In genomic region chr3:129628169-129628522, GRCh38 we compare ENCODE assay signal across 1 cellular context.
TF ChIP-seq lines count a peak whose summit lies in the region.

No MANE protein-coding gene starts in this region.

TF ChIP-seq in SK-N-SH, 30 proteins besides CTCF, POLR2A, EP300 and RAD21 (continued from another document):
- no peak for TF ChIP-seq ZBTB33 (IDR thresholded peaks at IDR 0.05; ENCODE audit: borderline replicate concordance, low read depth)
- no peak for TF ChIP-seq RCOR1 (IDR thresholded peaks at IDR 0.05; ENCODE audit: low read length)
- TF ChIP-seq TCF12 (IDR thresholded peaks at IDR 0.05) = no peak
TF ChIP-seq in SK-N-SH: peak in this region for 0.
